ENCODE assay signal across 11 cellular contexts in genomic region chr19:28705008-28705407, GRCh38.
DNase-seq lines count a peak whose midpoint lies in the region; ATAC-seq, FAIRE-seq and TF ChIP-seq lines count a peak whose summit lies in the region.
"Had no signal": no experiment of that assay in that cellular context is flagged by ENCODE, and none has a peak within 500 bp of the region (broad histone marks: within the 10 kb centered on the region; RNA-seq: fewer than 3 reads in every experiment).

No MANE protein-coding gene starts in this region.

- H3K27ac ChIP-seq in DND-41 (ENCODE audit: low read length) (peak overlapping the region; percentile 69), MM.1S (ENCODE audit: low read length) (no peak overlapping the region), esophagus muscularis mucosa (replicated peaks in 1 of 4) (no peak overlapping the region)

- TF ChIP-seq CTCF in DND-41 (IDR thresholded peaks at IDR 0.05; ENCODE audit: borderline replicate concordance, extremely low read depth, low read length, poor library complexity, severe bottlenecking), result peak; percentile 65
- peak; percentile 11; the same call in 1 of the 2 replicates for TF ChIP-seq CTCF in MM.1S (IDR thresholded peaks at IDR 0.05; ENCODE audit: low read length)
- TF ChIP-seq CTCF in bronchial epithelial cell (IDR thresholded peaks at IDR 0.05; ENCODE audit: insufficient read depth, low read length, severe bottlenecking), result peak; percentile 10
- no peak for TF ChIP-seq CTCF in esophagus muscularis mucosa (IDR thresholded peaks at IDR 0.05)

- H3F3A ChIP-seq in MM.1S (ENCODE audit: insufficient read depth, low read length), result no peaks in the 10 kb centered on the region

- TF ChIP-seq EP300 in esophagus muscularis mucosa (IDR thresholded peaks at IDR 0.05), result no peak

- H4K20me1 ChIP-seq in DND-41 (ENCODE audit: insufficient read depth, low read length) (no peaks in the 10 kb centered on the region), MM.1S (ENCODE audit: insufficient read depth, low read length) (no peaks in the 10 kb centered on the region)

- ATAC-seq in DND-41 (ENCODE audit: insufficient read depth, low read depth) (peak; percentile 63; the same call in 2 of the 3 replicates), HG02840 (IDR thresholded peaks at IDR 0.05; ENCODE audit: low FRiP score, unreplicated experiment) (no peak), GM18505 (IDR thresholded peaks at IDR 0.05; ENCODE audit: unreplicated experiment) (no peak), GM19324 (IDR thresholded peaks at IDR 0.05; ENCODE audit: low FRiP score, unreplicated experiment) (no peak)

- H3K4me3 ChIP-seq in DND-41 (ENCODE audit: low read depth in 1 of 2, low read length in 2 of 2) (no peak overlapping the region), MM.1S (ENCODE audit: low read length) (no peak overlapping the region), bronchial epithelial cell (ENCODE audit: low read depth, low read length) (no peak overlapping the region), esophagus muscularis mucosa (no peak overlapping the region)

- H3K4me1 ChIP-seq in DND-41 (ENCODE audit: insufficient read depth, low read length), result peaks cover 47% of the 10 kb centered on the region
- H3K4me1 ChIP-seq in MM.1S (ENCODE audit: low read length), result no peaks in the 10 kb centered on the region
- no peaks in the 10 kb centered on the region for H3K4me1 ChIP-seq in esophagus muscularis mucosa

- intact Hi-C loops in esophagus muscularis mucosa (cut with DNase I), result loop anchor here (5.0 kb wide), 1 partner anchor 733 kb away; no protein-coding TSS in a partner anchor

- H3K79me2 ChIP-seq in DND-41 (ENCODE audit: insufficient read depth, low read length) (no peaks in the 10 kb centered on the region), MM.1S (ENCODE audit: low read length) (no peaks in the 10 kb centered on the region)

- no peak for FAIRE-seq in bronchial epithelial cell (lab: Jason Lieb, UNC)
- FAIRE-seq: GM12891 had no signal

- TF ChIP-seq POLR2A in esophagus muscularis mucosa (IDR thresholded peaks at IDR 0.05; ENCODE audit: low read depth) (no peak), GM18505 (IDR thresholded peaks at IDR 0.05; ENCODE audit: borderline replicate concordance, extremely low read depth, insufficient read depth, insufficient read length) (no peak)

- H3K9me3 ChIP-seq in DND-41 (ENCODE audit: insufficient read depth, low read length, severe bottlenecking) (no peaks in the 10 kb centered on the region), MM.1S (replicated peaks; ENCODE audit: insufficient read depth, low read length) (no peaks in the 10 kb centered on the region), esophagus muscularis mucosa (no peaks in the 10 kb centered on the region)

- DNase-seq in DND-41 (no peak), MM.1S (no peak), bronchial epithelial cell (ENCODE audit: low read depth) (peak; percentile 63), midbrain (lab: John Stamatoyannopoulos, UW) (peak; percentile 3), esophagus muscularis mucosa (ENCODE audit: extremely low spot score) (no peak)
- DNase-seq: activated CD4-positive, alpha-beta memory T cell treated with anti-CD3 and anti-CD28 coated beads for 36 hours; NCI-H2029 had no signal

- WGBS in esophagus muscularis mucosa, result 74% methylated on average over 3 of the region's 3 CpGs

- no peaks in the 10 kb centered on the region for H3K9me2 ChIP-seq in MM.1S (replicated peaks; ENCODE audit: insufficient read depth, low read length)

- no peaks in the 10 kb centered on the region for H3K36me3 ChIP-seq in DND-41 (ENCODE audit: insufficient read depth, low read length)
- H3K36me3 ChIP-seq in MM.1S (replicated peaks; ENCODE audit: insufficient read depth, low read length), result no peaks in the 10 kb centered on the region
- H3K36me3 ChIP-seq in bronchial epithelial cell (ENCODE audit: control insufficient read depth, insufficient read depth, low read length), result no peaks in the 10 kb centered on the region
- H3K36me3 ChIP-seq in esophagus muscularis mucosa, result no peaks in the 10 kb centered on the region

- H3K27me3 ChIP-seq in DND-41 (ENCODE audit: insufficient read depth, low read length, poor library complexity) (no peaks in the 10 kb centered on the region), MM.1S (replicated peaks; ENCODE audit: insufficient read depth, low read length) (no peaks in the 10 kb centered on the region), bronchial epithelial cell (ENCODE audit: control insufficient read depth, insufficient read depth, low read length) (no peaks in the 10 kb centered on the region), esophagus muscularis mucosa (no peaks in the 10 kb centered on the region)

- H2AFZ ChIP-seq in DND-41 (ENCODE audit: low read depth, low read length), result peak overlapping the region; percentile 58
- H2AFZ ChIP-seq in MM.1S (ENCODE audit: low read length), result no peak overlapping the region

- H3K4me2 ChIP-seq in DND-41 (ENCODE audit: insufficient read depth, low read length) (no peak overlapping the region), MM.1S (ENCODE audit: low read depth, low read length) (no peak overlapping the region)

- H3K9ac ChIP-seq in DND-41 (ENCODE audit: low read depth, low read length) (no peak overlapping the region), MM.1S (ENCODE audit: low read length) (no peak overlapping the region)

Comparison
In these comparisons a context has a peak if more than half of its experiments do, and no peak if none do; other contexts are left out.
1. DNase-seq: peak in bronchial epithelial cell (single experiment) and midbrain (single experiment); none in DND-41 (single experiment), MM.1S (single experiment) and esophagus muscularis mucosa (single experiment).
2. CTCF ChIP-seq: peak in DND-41 (single experiment), MM.1S (single experiment) and bronchial epithelial cell (single experiment); none in esophagus muscularis mucosa (0 of 3).